In genomic region chrX:41009816-41010187, GRCh38 we compare ENCODE assay signal across 8 cellular contexts.
A peak's percentile ranks its signal among the peaks of the same experiment; 100 is the strongest.
DNase-seq lines count a peak whose midpoint lies in the region; ATAC-seq, FAIRE-seq and TF ChIP-seq lines count a peak whose summit lies in the region.

No MANE protein-coding gene starts in this region.

- H3K27ac Mint-ChIP-seq in activated CD4-positive, alpha-beta T cell treated with anti-CD3 and anti-CD28 coated beads for 36 hours = peak overlapping the region; percentile 83

- TF ChIP-seq RAD21 in liver (IDR thresholded peaks at IDR 0.05) = no peak

- POLR2A ChIA-PET in activated CD4-positive, alpha-beta T cell treated with anti-CD3 and anti-CD28 coated beads for 36 hours (lab: Charles Lee) = interaction anchor here (0.5 kb wide), 1 partner anchor 192 kb away, joined by 3 read pairs; no protein-coding TSS in a partner anchor

- ATAC-seq in activated CD4-positive, alpha-beta T cell treated with anti-CD3 and anti-CD28 coated beads for 36 hours = peak; percentile 69
- ATAC-seq in thoracic aorta (ENCODE audit: insufficient number of reproducible peaks, low FRiP score, low read depth) = no peak

- intact Hi-C loops in activated CD4-positive, alpha-beta T cell treated with anti-CD3 and anti-CD28 coated beads for 36 hours (cut with DNase I, micrococcal nuclease) = loop anchor here (2.0 to 10.0 kb wide), 5 partner anchors 75 to 107 kb away; partner anchors contain the start of gene USP9X (in 2 of the 2)
- intact Hi-C loops in ascending aorta (cut with DNase I) = loop anchor here (1.0 to 5.0 kb wide), 2 partner anchors 75 to 78 kb away; partner anchors contain the start of gene USP9X

- H3K4me3 ChIP-seq in ascending aorta (peak overlapping the region; percentile 47 to 58), liver (ENCODE audit: low read depth in 1 of 3, low read length in 3 of 3) (peak overlapping the region; percentile 11 to 63 (median 50)), thoracic aorta (peak overlapping the region; percentile 70)

- H3K27me3 ChIP-seq in ascending aorta (no peaks in the 10 kb centered on the region), liver (ENCODE audit: control insufficient read depth in 4 of 4, insufficient read depth in 4 of 4, low read length in 3 of 4) (peaks cover 0 to 3% (median 0%) of the 10 kb centered on the region in 4 donors), thoracic aorta (replicated peaks; ENCODE audit: insufficient read depth) (no peaks in the 10 kb centered on the region)

- no peak for TF ChIP-seq CTCF in ascending aorta (IDR thresholded peaks at IDR 0.05)
- TF ChIP-seq CTCF in liver (IDR thresholded peaks at IDR 0.05; ENCODE audit: low read depth, low read length, missing input control) = no peak
- no peak for TF ChIP-seq CTCF in thoracic aorta (IDR thresholded peaks at IDR 0.05)

- H3K36me3 Mint-ChIP-seq in activated CD4-positive, alpha-beta T cell treated with anti-CD3 and anti-CD28 coated beads for 36 hours (ENCODE audit: low read depth) = no peaks in the 10 kb centered on the region

- no peak for TF ChIP-seq POLR2A in GM12892 (IDR thresholded peaks at IDR 0.05; ENCODE audit: low read depth, low read length)

- H3K27me3 Mint-ChIP-seq in activated CD4-positive, alpha-beta T cell treated with anti-CD3 and anti-CD28 coated beads for 36 hours = no peaks in the 10 kb centered on the region

- no peaks in the 10 kb centered on the region for H3K9me3 Mint-ChIP-seq in activated CD4-positive, alpha-beta T cell treated with anti-CD3 and anti-CD28 coated beads for 36 hours (ENCODE audit: low read depth)

- H3K9me3 ChIP-seq in ascending aorta (no peaks in the 10 kb centered on the region), liver (ENCODE audit: control insufficient read depth in 4 of 4, low read length in 3 of 4) (no peaks in the 10 kb centered on the region), thoracic aorta (no peaks in the 10 kb centered on the region)

- H3K4me1 Mint-ChIP-seq in activated CD4-positive, alpha-beta T cell treated with anti-CD3 and anti-CD28 coated beads for 36 hours = peaks cover 18% of the 10 kb centered on the region

- FAIRE-seq in GM12892 (lab: Jason Lieb, UNC) = no peak

- WGBS in liver = 15% methylated on average over 6 of the region's 6 CpGs

- peak overlapping the region; percentile 56 for H3K4me3 Mint-ChIP-seq in activated CD4-positive, alpha-beta T cell treated with anti-CD3 and anti-CD28 coated beads for 36 hours

- H3K27ac ChIP-seq in ascending aorta (peak overlapping the region; percentile 83 to 85), liver (ENCODE audit: low read depth in 1 of 2, low read length in 2 of 2) (peak overlapping the region; percentile 86 to 92), thoracic aorta (peak overlapping the region; percentile 65 to 85)

- peak overlapping the region in 1 of 2 donors; percentile 71 for H3K9ac ChIP-seq in liver (ENCODE audit: low read depth in 1 of 2, low read length in 2 of 2)

- no peak for DNase-seq in activated CD4-positive, alpha-beta T cell treated with anti-CD3 and anti-CD28 coated beads for 36 hours
- DNase-seq in activated CD4-positive, alpha-beta T cell treated with anti-CD3 and anti-CD28 coated beads, Interleukin-2, amount 50 U/mL, for 4 hours = no peak
- DNase-seq in ascending aorta (ENCODE audit: low spot score in 2 of 2) (no peak), thoracic aorta (ENCODE audit: low spot score) (no peak), GM12892 (ENCODE audit: insufficient read length) (no peak), cerebellar nuclear complex (lab: John Stamatoyannopoulos, UW) (no peak), NCI-H2171 treated with DMSO at 0.1 percent for 48 hours (lab: John Stamatoyannopoulos, UW) (no peak)

- H3K4me1 ChIP-seq in ascending aorta (peaks cover 0 to 3% of the 10 kb centered on the region in 2 donors), liver (ENCODE audit: control insufficient read depth in 4 of 4, insufficient read depth in 4 of 4, low read length in 3 of 4) (peaks cover 2 to 8% (median 4%) of the 10 kb centered on the region in 4 donors), thoracic aorta (ENCODE audit: control insufficient read depth in 1 of 2, low read depth in 2 of 2) (no peaks in the 10 kb centered on the region)

- no peaks in the 10 kb centered on the region for H3K36me3 ChIP-seq in ascending aorta
- no peaks in the 10 kb centered on the region for H3K36me3 ChIP-seq in liver (ENCODE audit: control insufficient read depth in 4 of 4, insufficient read depth in 3 of 4, low read depth in 1 of 4, low read length in 3 of 4)
- H3K36me3 ChIP-seq in thoracic aorta = no peaks in the 10 kb centered on the region

- CTCF ChIA-PET in activated CD4-positive, alpha-beta T cell treated with anti-CD3 and anti-CD28 coated beads for 36 hours (lab: Charles Lee) = interaction anchor here (1.0 to 1.2 kb wide), 2 partner anchors 104 to 107 kb away, joined by 3 to 4 read pairs; no protein-coding TSS in a partner anchor

TF ChIP-seq in liver, 16 proteins besides CTCF, POLR2A, EP300 and RAD21:
- TF ChIP-seq NR2F2 (IDR thresholded peaks at IDR 0.05) (no peak), FOXA1 (IDR thresholded peaks at IDR 0.05) (no peak), GABPA (IDR thresholded peaks at IDR 0.05 in 1 of 2, conservative IDR thresholded peaks at IDR 0.05 in 1 of 2) (no peak), YY1 (IDR thresholded peaks at IDR 0.05) (no peak), ZBTB33 (IDR thresholded peaks at IDR 0.05) (no peak)
